ENCODE assay signal across 8 cellular contexts in genomic region chr14:80955434-80955939, GRCh38. TPM values are rescaled to one million over a fixed set of nuclear protein-coding genes. Genes with fewer than 3 reads are reported as not detected.
DNase-seq lines count a peak whose midpoint lies in the region; ATAC-seq and TF ChIP-seq lines count a peak whose summit lies in the region.

Gene TSHR (plus strand): TSS chr14:80955621. CDS start chr14:80955681, 60 bp downstream.

- POLR2A ChIA-PET in Caco-2 (lab: Charles Lee) = no interaction called here
- POLR2A ChIA-PET in PC-9 (lab: Charles Lee; ENCODE audit: unreplicated experiment) = no interaction called here

- 0 out of 2 replicates have a peak, but pooled peaks cover 4% of the 10 kb centered on the region for H3K4me1 ChIP-seq in Caco-2
- no peaks in the 10 kb centered on the region for H3K4me1 ChIP-seq in PC-9 (replicated peaks; ENCODE audit: insufficient read depth)
- H3K4me1 ChIP-seq in endodermal cell (ENCODE audit: control insufficient read depth, insufficient read depth, low read length) = no peaks in the 10 kb centered on the region

- no peak within 1 kb of the TSS for H3K9ac ChIP-seq in endodermal cell (ENCODE audit: extremely low read depth, low read length, poor library complexity, severe bottlenecking)

- H3K27me3 Mint-ChIP-seq in Caco-2 (ENCODE audit: insufficient read depth, unreplicated experiment) (peaks cover 27% of the 10 kb centered on the region), endodermal cell (ENCODE audit: insufficient read depth) (peaks cover 33% of the 10 kb centered on the region), naive B cell (peaks cover 0 to 15% (median 8%) of the 10 kb centered on the region in 3 donors)

- DNase-seq in Caco-2 = no peak
- no peak for DNase-seq in PC-9
- DNase-seq in endodermal cell = peak; percentile 75
- DNase-seq in naive B cell = no peak
- DNase-seq in NCI-H2107 (lab: John Stamatoyannopoulos, UW) = no peak
- no peak for DNase-seq in mucosa of gallbladder (ENCODE audit: low spot score)
- no peak for DNase-seq in glomerular visceral epithelial cell (ENCODE audit: extremely low spot score)
- no peak for DNase-seq in HT-29 (ENCODE audit: low spot score)

- BruUV-seq in Caco-2 (replicated peaks; lab: Mats Ljungman, UMichigan) = no TSS peak
- no TSS peak for BruUV-seq in PC-9 (replicated peaks; lab: Mats Ljungman, UMichigan)

- CTCF ChIA-PET in Caco-2 (lab: Charles Lee) (interaction anchor here (0.8 to 2.7 kb wide), 4 partner anchors 14 to 41 kb away, joined by 3 to 36 read pairs (median 4); partner anchors contain the start of gene CEP128), PC-9 (lab: Charles Lee) (interaction anchor here (0.6 to 1.6 kb wide), 4 partner anchors 14 to 1003 kb away, joined by 3 to 16 read pairs (median 4); no protein-coding TSS in a partner anchor)

- H3K4me2 ChIP-seq in PC-9 = peak within 1 kb of the TSS; percentile 75

- no peak for ATAC-seq in naive B cell (ENCODE audit: low read depth in 2 of 2)

- no peaks in the 10 kb centered on the region for H3K9me2 ChIP-seq in PC-9 (ENCODE audit: insufficient read depth)

- H4K20me1 ChIP-seq in PC-9 (ENCODE audit: insufficient read depth) = no peaks in the 10 kb centered on the region

- 37 to 39% methylated on average over 13 to 19 of the region's 19 CpGs for WGBS in endodermal cell (ENCODE audit: insufficient coverage in 1 of 2, insufficient read length in 1 of 2), 2 experiments

- H3K4me1 Mint-ChIP-seq in Caco-2 (ENCODE audit: low read depth, unreplicated experiment) (no peaks in the 10 kb centered on the region), endodermal cell (peaks cover 21% of the 10 kb centered on the region), naive B cell (peaks cover 32 to 41% (median 35%) of the 10 kb centered on the region in 3 donors)

- H3K36me3 ChIP-seq in Caco-2 (ENCODE audit: control insufficient read depth, insufficient read depth, low read length) (no peaks in the 10 kb centered on the region), PC-9 (ENCODE audit: low read depth) (no peaks in the 10 kb centered on the region), endodermal cell (ENCODE audit: control insufficient read depth, insufficient read depth, low read length) (no peaks in the 10 kb centered on the region)

- H3K27ac Mint-ChIP-seq in Caco-2 (ENCODE audit: unreplicated experiment) (no peak within 1 kb of the TSS), endodermal cell (peak within 1 kb of the TSS; percentile 50), naive B cell (peak within 1 kb of the TSS in 3 of 6 donors; percentile 38 to 83 (median 63))

- H3K4me3 Mint-ChIP-seq in Caco-2 (ENCODE audit: unreplicated experiment) (peak within 1 kb of the TSS; percentile 73), endodermal cell (peak within 1 kb of the TSS; percentile 63), naive B cell (peak within 1 kb of the TSS; percentile 65 to 94 (median 91))

- intact Hi-C loops in Caco-2 (cut with micrococcal nuclease; ENCODE audit: unreplicated experiment) (loop anchor here (1.0 to 10.0 kb wide), 2 partner anchors 209 to 509 kb away; no protein-coding TSS in a partner anchor), PC-9 (cut with micrococcal nuclease; ENCODE audit: unreplicated experiment) (loop anchor here (2.0 to 10.0 kb wide), 2 partner anchors 41 to 509 kb away; no protein-coding TSS in a partner anchor)

- no peaks in the 10 kb centered on the region for H3K9me3 ChIP-seq in Caco-2
- H3K9me3 ChIP-seq in PC-9 (ENCODE audit: insufficient read depth, low read depth) = 0 out of 2 replicates have a peak, but pooled peaks cover 3% of the 10 kb centered on the region
- H3K9me3 ChIP-seq in endodermal cell (ENCODE audit: control insufficient read depth, low read length) = no peaks in the 10 kb centered on the region

- H3F3A ChIP-seq in PC-9 (ENCODE audit: insufficient read depth, low read depth) = no peaks in the 10 kb centered on the region

- H3K9me3 Mint-ChIP-seq in Caco-2 (ENCODE audit: unreplicated experiment) (no peaks in the 10 kb centered on the region), endodermal cell (no peaks in the 10 kb centered on the region), naive B cell (no peaks in the 10 kb centered on the region)

- TF ChIP-seq CTCF in Caco-2 (IDR thresholded peaks at IDR 0.05; ENCODE audit: insufficient read depth in 1 of 2, low read depth in 1 of 2, low read length in 1 of 2, severe bottlenecking in 1 of 2, unreplicated experiment in 1 of 2) (no peak), PC-9 (conservative IDR thresholded peaks at IDR 0.05) (no peak), endodermal cell (conservative IDR thresholded peaks at IDR 0.05) (no peak)

- H3K36me3 Mint-ChIP-seq in Caco-2 (ENCODE audit: insufficient read depth, unreplicated experiment) (peaks cover 5% of the 10 kb centered on the region), endodermal cell (ENCODE audit: low read depth) (no peaks in the 10 kb centered on the region), naive B cell (no peaks in the 10 kb centered on the region)

- H3K4me3 ChIP-seq in Caco-2 (ENCODE audit: low read depth, low read length) (peak within 1 kb of the TSS; percentile 45), PC-9 (peak within 1 kb of the TSS; percentile 38; the same call in 1 of the 2 replicates), endodermal cell (ENCODE audit: low read length) (peak within 1 kb of the TSS; percentile 77)

- H3K79me2 ChIP-seq in PC-9 (ENCODE audit: low read depth) = no peaks in the 10 kb centered on the region

- peaks cover 4% of the 10 kb centered on the region for H3K27me3 ChIP-seq in Caco-2 (replicated peaks; ENCODE audit: control insufficient read depth, insufficient read depth, low read length)
- peaks cover 10% of the 10 kb centered on the region; the same call in 1 of the 2 replicates for H3K27me3 ChIP-seq in PC-9 (ENCODE audit: insufficient read depth, low read depth)
- H3K27me3 ChIP-seq in endodermal cell (ENCODE audit: control insufficient read depth, insufficient read depth, low read length, poor library complexity, severe bottlenecking) = peaks cover 20% of the 10 kb centered on the region

- no peak within 1 kb of the TSS for H3K27ac ChIP-seq in PC-9
- no peak within 1 kb of the TSS for H3K27ac ChIP-seq in endodermal cell (ENCODE audit: low read depth, low read length)

- 0 out of 2 replicates have a peak within 1 kb of the TSS, but pooled peaks have one; percentile 52 for H2AFZ ChIP-seq in PC-9

RNA-seq across cellular contexts. Expression of gene TSHR, which starts in this region (rescaled TPM):
- total RNA-seq in Caco-2 (2022) (not detected in 2 replicates), PC-9 (2021) (not detected in 2 replicates), endodermal cell (under 1 TPM in 1 of 2 donors, not detected in 1; 0.58 TPM), mucosa of gallbladder (not detected)
- polyA plus RNA-seq in endodermal cell (2013, experiment 1 of 2) = 0.25 TPM
- not detected for polyA plus RNA-seq in endodermal cell (2013, experiment 2 of 2)
- not detected for polyA plus RNA-seq in naive B cell (ENCODE audit: low read depth in 6 of 6)
- total RNA-seq in HT-29 (2014; rRNA removed; shearing (Covaris generic)) = not detected in 2 replicates

Comparison
In these comparisons a context has a peak if more than half of its experiments do, and no peak if none do; other contexts are left out.
1. Peak in DNase-seq and H3K4me3 ChIP-seq in endodermal cell; RNA of the gene not detected or under 1 TPM.